ENCODE assay signal across 20 cellular contexts in genomic region chr4:128768373-128768996, GRCh38. TPM values are rescaled to one million over a fixed set of nuclear protein-coding genes. Genes with fewer than 3 reads are reported as not detected.
A peak's percentile ranks its signal among the peaks of the same experiment; 100 is the strongest.
DNase-seq lines count a peak whose midpoint lies in the region; ATAC-seq and TF ChIP-seq lines count a peak whose summit lies in the region.
"Had no signal": no experiment of that assay in that cellular context is flagged by ENCODE, and none has a peak within 500 bp of the region (broad histone marks: within the 10 kb centered on the region; RNA-seq: fewer than 3 reads in every experiment).

No MANE protein-coding gene starts in this region.

- intact Hi-C loops in IMR-90 (cut with micrococcal nuclease): no loop called here
- intact Hi-C loops in lower lobe of right lung (cut with DNase I): no loop called here

- no peak overlapping the region for H3K4me3 Mint-ChIP-seq in activated CD4-positive, alpha-beta memory T cell treated with anti-CD3 and anti-CD28 coated beads, Interleukin-2, amount 10 ng/mL, durations not matched to agents 7 days and 5 days
- H3K4me3 Mint-ChIP-seq in mesothelial cell of epicardium: no peak overlapping the region
- H3K4me3 Mint-ChIP-seq: activated naive CD8-positive, alpha-beta T cell treated with anti-CD3 and anti-CD28 coated beads, Interleukin-2, amount 50 U/mL, for 24 hours; CD8-positive, alpha-beta memory T cell; endodermal cell; stimulated activated naive CD8-positive, alpha-beta T cell treated with anti-CD3 and anti-CD28 coated beads, Interleukin-15, amount 100 ng/mL, for 72 hours had no signal

- peak; percentile 60 for ATAC-seq in IMR-90 (ENCODE audit: low read depth)
- peak; percentile 43 to 90 for ATAC-seq in lower lobe of right lung
- ATAC-seq in GM21390 (IDR thresholded peaks at IDR 0.05; ENCODE audit: unreplicated experiment): no peak
- ATAC-seq: activated CD4-positive, CD25-positive, alpha-beta regulatory T cell treated with anti-CD3 and anti-CD28 coated beads, Interleukin-2, amount 50 U/mL, for 24 hours; activated naive CD8-positive, alpha-beta T cell treated with anti-CD3 and anti-CD28 coated beads, Interleukin-2, amount 50 U/mL, for 24 hours; stimulated activated naive CD8-positive, alpha-beta T cell treated with anti-CD3 and anti-CD28 coated beads, Interleukin-15, amount 100 ng/mL, for 72 hours had no signal

- peaks cover 3% of the 10 kb centered on the region for H3K4me1 Mint-ChIP-seq in activated CD4-positive, alpha-beta memory T cell treated with anti-CD3 and anti-CD28 coated beads, Interleukin-2, amount 10 ng/mL, durations not matched to agents 7 days and 5 days
- H3K4me1 Mint-ChIP-seq in mesothelial cell of epicardium: peaks cover 15% of the 10 kb centered on the region
- H3K4me1 Mint-ChIP-seq: activated naive CD8-positive, alpha-beta T cell treated with anti-CD3 and anti-CD28 coated beads, Interleukin-2, amount 50 U/mL, for 24 hours; CD8-positive, alpha-beta memory T cell; stimulated activated naive CD8-positive, alpha-beta T cell treated with anti-CD3 and anti-CD28 coated beads, Interleukin-15, amount 100 ng/mL, for 72 hours had no signal

- H3K9me3 ChIP-seq in IMR-90 (ENCODE audit: control insufficient read depth, insufficient read depth, low read length) (no peaks in the 10 kb centered on the region), lower lobe of right lung (no peaks in the 10 kb centered on the region)
- H3K9me3 ChIP-seq: neutrophil had no signal

- POLR2A ChIA-PET in AG04449 (lab: Yijun Ruan, JAX): interaction anchor here (1.2 kb wide), 1 partner anchor 8 kb away, joined by 6 read pairs; no protein-coding TSS in a partner anchor
- POLR2A ChIA-PET in IMR-90 (lab: Charles Lee; ENCODE audit: unreplicated experiment): no interaction called here
- POLR2A ChIA-PET in activated CD4-positive, alpha-beta memory T cell treated with anti-CD3 and anti-CD28 coated beads, Interleukin-2, amount 10 ng/mL, durations not matched to agents 7 days and 5 days (lab: Charles Lee): no interaction called here

- no peak overlapping the region for H2BK15ac ChIP-seq in IMR-90 (ENCODE audit: low read depth, low read length)

- H3K4me1 ChIP-seq in IMR-90 (ENCODE audit: control insufficient read depth, insufficient read depth, low read length) (no peaks in the 10 kb centered on the region), lower lobe of right lung (no peaks in the 10 kb centered on the region)

- dilution Hi-C loops in IMR-90 (cut with HindIII; ENCODE audit: low sequenced_read_pairs, unreplicated experiment): no loop called here

- H4K91ac ChIP-seq in IMR-90 (ENCODE audit: insufficient read depth, low read depth, low read length): no peak overlapping the region

- H3K4ac ChIP-seq in IMR-90 (ENCODE audit: low read depth, low read length): no peak overlapping the region

- H3K27me3 ChIP-seq in IMR-90 (ENCODE audit: control insufficient read depth, insufficient read depth, low read length) (no peaks in the 10 kb centered on the region), lower lobe of right lung (ENCODE audit: low read depth) (no peaks in the 10 kb centered on the region), H7 (ENCODE audit: control insufficient read depth, insufficient read depth, low read length) (no peaks in the 10 kb centered on the region)
- H3K27me3 ChIP-seq: neutrophil had no signal

- no peak overlapping the region for H3K4me2 ChIP-seq in IMR-90 (ENCODE audit: low read depth, low read length)

- no peak for TF ChIP-seq RAD21 in IMR-90 (IDR thresholded peaks at IDR 0.05; ENCODE audit: low read length)

- H3K36me3 ChIP-seq in IMR-90 (ENCODE audit: control insufficient read depth, insufficient read depth, low read length) (no peaks in the 10 kb centered on the region), lower lobe of right lung (no peaks in the 10 kb centered on the region), H7 (replicated peaks; ENCODE audit: control insufficient read depth, insufficient read depth, low read length) (no peaks in the 10 kb centered on the region)
- H3K36me3 ChIP-seq: neutrophil had no signal

- H3K79me1 ChIP-seq in IMR-90 (ENCODE audit: low read depth in 1 of 2, low read length in 2 of 2): no peaks in the 10 kb centered on the region

- H4K20me1 ChIP-seq in IMR-90 (ENCODE audit: insufficient read depth, low read length): no peaks in the 10 kb centered on the region

- no peak overlapping the region for H2AK5ac ChIP-seq in IMR-90 (ENCODE audit: low read depth, low read length)

- H3K23ac ChIP-seq in IMR-90 (ENCODE audit: low read depth, low read length): no peak overlapping the region

- TF ChIP-seq POLR2A in IMR-90 (IDR thresholded peaks at IDR 0.05; ENCODE audit: low read depth, low read length): no peak

- no CpG with 5 or more reads among the region's 7 CpGs for WGBS in IMR-90 (ENCODE audit: extremely low coverage in 2 of 2, insufficient read length in 1 of 2), 2 experiments

- no peaks in the 10 kb centered on the region for H3K9me3 Mint-ChIP-seq in activated CD4-positive, alpha-beta memory T cell treated with anti-CD3 and anti-CD28 coated beads, Interleukin-2, amount 10 ng/mL, durations not matched to agents 7 days and 5 days
- peaks cover 4% of the 10 kb centered on the region for H3K9me3 Mint-ChIP-seq in mesothelial cell of epicardium
- H3K9me3 Mint-ChIP-seq: activated naive CD8-positive, alpha-beta T cell treated with anti-CD3 and anti-CD28 coated beads, Interleukin-2, amount 50 U/mL, for 24 hours; CD8-positive, alpha-beta memory T cell; endodermal cell; stimulated activated naive CD8-positive, alpha-beta T cell treated with anti-CD3 and anti-CD28 coated beads, Interleukin-15, amount 100 ng/mL, for 72 hours had no signal

- no peak overlapping the region for H3K56ac ChIP-seq in IMR-90 (ENCODE audit: extremely low read depth, insufficient read depth, low read length)

- no peak overlapping the region for H4K5ac ChIP-seq in IMR-90 (ENCODE audit: low read depth, low read length)

- no TSS peak for BruUV-seq in IMR-90 (replicated peaks; lab: Mats Ljungman, UMichigan)

- no peak for TF ChIP-seq CTCF in AG04449 (IDR thresholded peaks at IDR 0.05; ENCODE audit: insufficient read depth, low read length, missing control alignments)
- no peak for TF ChIP-seq CTCF in IMR-90 (conservative IDR thresholded peaks at IDR 0.05; ENCODE audit: low read depth, low read length)
- no peak for TF ChIP-seq CTCF in cardiac fibroblast (IDR thresholded peaks at IDR 0.05; ENCODE audit: low read depth, low read length)
- TF ChIP-seq CTCF in lower lobe of right lung (IDR thresholded peaks at IDR 0.05): no peak
- no peak for TF ChIP-seq CTCF in mesothelial cell of epicardium (IDR thresholded peaks at IDR 0.05; ENCODE audit: unreplicated experiment)

- H3K14ac ChIP-seq in IMR-90 (replicated peaks; ENCODE audit: low read depth, low read length): no peak overlapping the region

- no peak overlapping the region for H4K8ac ChIP-seq in IMR-90 (ENCODE audit: low read depth in 2 of 2, low read length in 2 of 2)

- no peak overlapping the region for H2BK5ac ChIP-seq in IMR-90 (ENCODE audit: low read depth, low read length, poor library complexity, severe bottlenecking)

- no peaks in the 10 kb centered on the region for H3K9me1 ChIP-seq in IMR-90 (ENCODE audit: insufficient read depth, low read length)

- H3K9ac ChIP-seq in IMR-90 (ENCODE audit: low read depth, low read length): no peak overlapping the region

- H2BK20ac ChIP-seq in IMR-90 (ENCODE audit: low read depth, low read length): no peak overlapping the region

- peak; percentile 16 for DNase-seq in AG04449 (ENCODE audit: low read depth, low spot score)
- DNase-seq in IMR-90: peak; percentile 51
- DNase-seq in cardiac fibroblast (ENCODE audit: low read depth in 2 of 2): peak; percentile 33 to 52
- no peak for DNase-seq in lower lobe of right lung
- DNase-seq in activated CD4-positive, alpha-beta memory T cell treated with anti-CD3 and anti-CD28 coated beads, Interleukin-2, amount 10 ng/mL, durations not matched to agents 7 days and 5 days: no peak
- DNase-seq in H7: no peak
- no peak for DNase-seq in mesothelial cell of epicardium (ENCODE audit: low spot score in 2 of 2, unreplicated experiment in 2 of 2)
- DNase-seq: activated naive CD8-positive, alpha-beta T cell treated with anti-CD3 and anti-CD28 coated beads, Interleukin-2, amount 50 U/mL, for 24 hours; CD8-positive, alpha-beta memory T cell; endodermal cell; HCEC 1CT; hypothalamus; MV-4-11; NCI-H2029; NCI-H526 treated with DMSO at 0.1 percent for 48 hours; right cardiac atrium; stimulated activated naive CD8-positive, alpha-beta T cell treated with anti-CD3 and anti-CD28 coated beads, Interleukin-15, amount 100 ng/mL, for 72 hours had no signal

- H3K27me3 Mint-ChIP-seq in activated CD4-positive, alpha-beta memory T cell treated with anti-CD3 and anti-CD28 coated beads, Interleukin-2, amount 10 ng/mL, durations not matched to agents 7 days and 5 days: no peaks in the 10 kb centered on the region
- no peaks in the 10 kb centered on the region for H3K27me3 Mint-ChIP-seq in mesothelial cell of epicardium (ENCODE audit: low read depth)
- H3K27me3 Mint-ChIP-seq: activated naive CD8-positive, alpha-beta T cell treated with anti-CD3 and anti-CD28 coated beads, Interleukin-2, amount 50 U/mL, for 24 hours; stimulated activated naive CD8-positive, alpha-beta T cell treated with anti-CD3 and anti-CD28 coated beads, Interleukin-15, amount 100 ng/mL, for 72 hours had no signal

- H2AFZ ChIP-seq in IMR-90 (replicated peaks; ENCODE audit: low read length, poor library complexity): no peak overlapping the region

- no peak overlapping the region for H3K27ac Mint-ChIP-seq in activated CD4-positive, alpha-beta memory T cell treated with anti-CD3 and anti-CD28 coated beads, Interleukin-2, amount 10 ng/mL, durations not matched to agents 7 days and 5 days
- no peak overlapping the region for H3K27ac Mint-ChIP-seq in mesothelial cell of epicardium
- H3K27ac Mint-ChIP-seq: activated naive CD8-positive, alpha-beta T cell treated with anti-CD3 and anti-CD28 coated beads, Interleukin-2, amount 50 U/mL, for 24 hours; CD8-positive, alpha-beta memory T cell; endodermal cell; stimulated activated naive CD8-positive, alpha-beta T cell treated with anti-CD3 and anti-CD28 coated beads, Interleukin-15, amount 100 ng/mL, for 72 hours had no signal

- CTCF ChIA-PET in AG04449 (lab: Yijun Ruan, JAX): no interaction called here
- CTCF ChIA-PET in IMR-90 (lab: Yijun Ruan, JAX): no interaction called here
- CTCF ChIA-PET in activated CD4-positive, alpha-beta memory T cell treated with anti-CD3 and anti-CD28 coated beads, Interleukin-2, amount 10 ng/mL, durations not matched to agents 7 days and 5 days (lab: Charles Lee): interaction anchor here (1.8 kb wide), 1 partner anchor 17 kb away, joined by 5 read pairs; no protein-coding TSS in a partner anchor

- H2BK120ac ChIP-seq in IMR-90 (ENCODE audit: low read depth, low read length): no peak overlapping the region

- H3K4me3 ChIP-seq in AG04449 (ENCODE audit: low read depth, low read length) (no peak overlapping the region), IMR-90 (ENCODE audit: insufficient read depth, low read depth, low read length) (no peak overlapping the region), cardiac fibroblast (replicated peaks in 1 of 2; ENCODE audit: low read depth in 2 of 2, low read length in 2 of 2) (no peak overlapping the region), lower lobe of right lung (no peak overlapping the region), H7 (ENCODE audit: insufficient read depth, low read depth, low read length) (no peak overlapping the region)

- H2AK9ac ChIP-seq in IMR-90 (replicated peaks; ENCODE audit: low read depth, low read length, poor library complexity): no peak overlapping the region

- no peak overlapping the region for H3K18ac ChIP-seq in IMR-90 (ENCODE audit: low read depth, low read length)

- no peaks in the 10 kb centered on the region for H3K36me3 Mint-ChIP-seq in activated CD4-positive, alpha-beta memory T cell treated with anti-CD3 and anti-CD28 coated beads, Interleukin-2, amount 10 ng/mL, durations not matched to agents 7 days and 5 days (ENCODE audit: low read depth)
- no peaks in the 10 kb centered on the region for H3K36me3 Mint-ChIP-seq in mesothelial cell of epicardium
- H3K36me3 Mint-ChIP-seq: CD8-positive, alpha-beta memory T cell had no signal

- in situ Hi-C loops in IMR-90 (cut with MboI; ENCODE audit: low sequenced_read_pairs): no loop called here

- no peak overlapping the region for H3K27ac ChIP-seq in IMR-90 (ENCODE audit: insufficient read depth, low read length)
- no peak overlapping the region for H3K27ac ChIP-seq in lower lobe of right lung
- H3K27ac ChIP-seq: neutrophil had no signal

RNA-seq across cellular contexts. Expression of gene JADE1, which starts 41.0 kb away (rescaled TPM):
- 32.6 and 32.8 TPM in 2 replicates for total RNA-seq in IMR-90 (2012; rRNA removed)
- 12.0 and 13.8 TPM in 2 replicates for polyA plus RNA-seq in IMR-90 (2012; rRNA removed)
- 8.9 and 11.1 TPM in 2 replicates for polyA plus RNA-seq in IMR-90 (2012; cell fraction: cytosol; rRNA removed)
- polyA plus RNA-seq in IMR-90 (2012; cell fraction: nucleus; rRNA removed; ENCODE audit: low replicate concordance): 15.7 and 33.1 TPM in 2 replicates
- total RNA-seq in lower lobe of right lung: 36.3 TPM
- 10 to 100 TPM; 29.6 to 32.7 TPM for total RNA-seq in activated CD4-positive, alpha-beta memory T cell treated with anti-CD3 and anti-CD28 coated beads, Interleukin-2, amount 10 ng/mL, durations not matched to agents 7 days and 5 days
- 33.8 and 43.5 TPM in 2 replicates for total RNA-seq in H7 (2014; rRNA removed; shearing (Covaris generic))
- total RNA-seq in mesothelial cell of epicardium: 18.6 to 21.0 TPM (median 19.8 TPM) in 3 replicates

Comparison
In these comparisons a context has a peak if more than half of its experiments do, and no peak if none do; other contexts are left out.
1. DNase-seq: peak in AG04449 (single experiment), IMR-90 (single experiment) and cardiac fibroblast (2 of 2); none in lower lobe of right lung (single experiment), activated CD4-positive, alpha-beta memory T cell treated with anti-CD3 and anti-CD28 coated beads, Interleukin-2, amount 10 ng/mL, durations not matched to agents 7 days and 5 days (single experiment), H7 (single experiment) and mesothelial cell of epicardium (0 of 2).